ENCODE assay signal across 8 cellular contexts in genomic region chr4:56979674-56980073, GRCh38. TPM values are rescaled to one million over a fixed set of nuclear protein-coding genes. Genes with fewer than 3 reads are reported as not detected.
DNase-seq lines count a peak whose midpoint lies in the region; ATAC-seq and TF ChIP-seq lines count a peak whose summit lies in the region.

No MANE protein-coding gene starts in this region.

- peaks cover 5 to 73% (median 56%) of the 10 kb centered on the region in 12 donors for H3K4me1 ChIP-seq in heart left ventricle
- H3K4me1 ChIP-seq in endodermal cell (ENCODE audit: control insufficient read depth, insufficient read depth, low read length): no peaks in the 10 kb centered on the region

- H3K9me3 Mint-ChIP-seq in activated CD4-positive, alpha-beta T cell treated with anti-CD3 and anti-CD28 coated beads, Interleukin-2, amount 10 ng/mL, durations not matched to agents 24 days and 14 days: no peaks in the 10 kb centered on the region
- H3K9me3 Mint-ChIP-seq in endodermal cell: no peaks in the 10 kb centered on the region

- peak overlapping the region; percentile 89 for H3K9ac ChIP-seq in endodermal cell (ENCODE audit: extremely low read depth, low read length, poor library complexity, severe bottlenecking)
- peak overlapping the region; percentile 78 for H3K9ac ChIP-seq in neural cell (ENCODE audit: low read length)

- H4K20me1 ChIP-seq in neural cell (ENCODE audit: insufficient read depth): no peaks in the 10 kb centered on the region

- H3K27ac ChIP-seq in heart left ventricle: peak overlapping the region in 8 of 12 donors; percentile 79 to 97 (median 91)
- no peak overlapping the region for H3K27ac ChIP-seq in endodermal cell (ENCODE audit: low read depth, low read length)
- peak overlapping the region; percentile 79 for H3K27ac ChIP-seq in neural cell (ENCODE audit: low read length)

- H3K9me3 ChIP-seq in heart left ventricle (no peaks in the 10 kb centered on the region), endodermal cell (ENCODE audit: control insufficient read depth, low read length) (no peaks in the 10 kb centered on the region), neural cell (ENCODE audit: low read length) (no peaks in the 10 kb centered on the region)

- peaks cover 66% of the 10 kb centered on the region for H3K79me2 ChIP-seq in neural cell (replicated peaks; ENCODE audit: insufficient read depth, low read length)

- H3K27me3 ChIP-seq in heart left ventricle (no peaks in the 10 kb centered on the region), endodermal cell (ENCODE audit: control insufficient read depth, insufficient read depth, low read length, poor library complexity, severe bottlenecking) (no peaks in the 10 kb centered on the region), neural cell (ENCODE audit: insufficient read depth, low read depth, low read length) (no peaks in the 10 kb centered on the region)

- no peak for ATAC-seq in heart left ventricle
- no peak for ATAC-seq in Right ventricle myocardium inferior
- no peak for ATAC-seq in GM21447 (IDR thresholded peaks at IDR 0.05; ENCODE audit: unreplicated experiment)

- DNase-seq in heart left ventricle (no peak), Right ventricle myocardium inferior (ENCODE audit: missing footprints) (no peak), endodermal cell (peak; percentile 68), NCI-H2107 (lab: John Stamatoyannopoulos, UW) (no peak), dedifferentiated amniotic fluid mesenchymal stem cell (ENCODE audit: extremely low spot score) (no peak)
- DNase-seq in activated CD4-positive, alpha-beta T cell treated with anti-CD3 and anti-CD28 coated beads, Interleukin-2, amount 10 ng/mL, durations not matched to agents 24 days and 14 days: peak; percentile 87

- no peak overlapping the region for H2AFZ ChIP-seq in neural cell (ENCODE audit: low read depth, low read length)

- H3K4me3 Mint-ChIP-seq in activated CD4-positive, alpha-beta T cell treated with anti-CD3 and anti-CD28 coated beads, Interleukin-2, amount 10 ng/mL, durations not matched to agents 24 days and 14 days: peak overlapping the region; percentile 98
- peak overlapping the region; percentile 92 for H3K4me3 Mint-ChIP-seq in endodermal cell

- H3F3A ChIP-seq in neural cell (ENCODE audit: insufficient read depth, low read length, poor library complexity, severe bottlenecking): no peaks in the 10 kb centered on the region

- H3K36me3 ChIP-seq in heart left ventricle: peaks cover 0 to 11% (median 0%) of the 10 kb centered on the region in 9 donors
- peaks cover 15% of the 10 kb centered on the region for H3K36me3 ChIP-seq in endodermal cell (ENCODE audit: control insufficient read depth, insufficient read depth, low read length)
- H3K36me3 ChIP-seq in neural cell (ENCODE audit: insufficient read depth, low read length): peaks cover 4% of the 10 kb centered on the region

- no peak for TF ChIP-seq POLR2A in heart left ventricle (IDR thresholded peaks at IDR 0.05)

- peak overlapping the region; percentile 98 for H3K27ac Mint-ChIP-seq in activated CD4-positive, alpha-beta T cell treated with anti-CD3 and anti-CD28 coated beads, Interleukin-2, amount 10 ng/mL, durations not matched to agents 24 days and 14 days
- H3K27ac Mint-ChIP-seq in endodermal cell: peak overlapping the region; percentile 99

- no peak for TF ChIP-seq EP300 in neural cell (conservative IDR thresholded peaks at IDR 0.05; ENCODE audit: poor library complexity, severe bottlenecking)

- no peaks in the 10 kb centered on the region for H3K9me2 ChIP-seq in neural cell (ENCODE audit: insufficient read depth, low read length)

- H3K4me3 ChIP-seq in heart left ventricle: peak overlapping the region; percentile 74 to 97 (median 93)
- peak overlapping the region; percentile 89 for H3K4me3 ChIP-seq in endodermal cell (ENCODE audit: low read length)
- peak overlapping the region; percentile 100 for H3K4me3 ChIP-seq in neural cell (ENCODE audit: low read length)

- H3K4me1 Mint-ChIP-seq in activated CD4-positive, alpha-beta T cell treated with anti-CD3 and anti-CD28 coated beads, Interleukin-2, amount 10 ng/mL, durations not matched to agents 24 days and 14 days: peaks cover 50% of the 10 kb centered on the region
- peaks cover 8% of the 10 kb centered on the region for H3K4me1 Mint-ChIP-seq in endodermal cell

- TF ChIP-seq RAD21 in neural cell (conservative IDR thresholded peaks at IDR 0.05): no peak

- peaks cover 54% of the 10 kb centered on the region for H3K36me3 Mint-ChIP-seq in activated CD4-positive, alpha-beta T cell treated with anti-CD3 and anti-CD28 coated beads, Interleukin-2, amount 10 ng/mL, durations not matched to agents 24 days and 14 days (ENCODE audit: low read depth)
- peaks cover 11% of the 10 kb centered on the region for H3K36me3 Mint-ChIP-seq in endodermal cell (ENCODE audit: low read depth)

- TF ChIP-seq CTCF in heart left ventricle (IDR thresholded peaks at IDR 0.05) (no peak), endodermal cell (conservative IDR thresholded peaks at IDR 0.05) (no peak), neural cell (IDR thresholded peaks at IDR 0.05; ENCODE audit: poor library complexity, severe bottlenecking) (no peak)

- intact Hi-C loops in heart left ventricle (cut with DNase I) (loop anchor here in 8 of 10 donors (2.0 to 10.0 kb wide), 4 partner anchors 15 to 133 kb away; partner anchors contain the start of genes REST (in 6 of the 8) and IGFBP7 (in 1 of the 8)), Right ventricle myocardium inferior (cut with DNase I) (loop anchor here (5.0 kb wide), 1 partner anchor 123 kb away; no protein-coding TSS in a partner anchor)
- intact Hi-C loops in activated CD4-positive, alpha-beta T cell treated with anti-CD3 and anti-CD28 coated beads, Interleukin-2, amount 10 ng/mL, durations not matched to agents 24 days and 14 days (cut with micrococcal nuclease): loop anchor here (1.0 to 10.0 kb wide), 3 partner anchors 10 to 1432 kb away; partner anchors contain the start of gene CLOCK

- H3K27me3 Mint-ChIP-seq in activated CD4-positive, alpha-beta T cell treated with anti-CD3 and anti-CD28 coated beads, Interleukin-2, amount 10 ng/mL, durations not matched to agents 24 days and 14 days: peaks cover 2% of the 10 kb centered on the region
- H3K27me3 Mint-ChIP-seq in endodermal cell (ENCODE audit: insufficient read depth): no peaks in the 10 kb centered on the region

- WGBS in heart left ventricle, 4 donors: 17 to 26% (median 22%) methylated on average over 12 of the region's 12 CpGs
- 23 to 25% methylated on average over 5 to 12 of the region's 12 CpGs for WGBS in endodermal cell (ENCODE audit: insufficient coverage in 1 of 2, insufficient read length in 1 of 2), 2 experiments

- peak overlapping the region; percentile 82 for H3K4me2 ChIP-seq in neural cell (ENCODE audit: low read length)

TF ChIP-seq in neural cell, 6 proteins besides CTCF, POLR2A, EP300 and RAD21:
- TF ChIP-seq, protein P1, sequence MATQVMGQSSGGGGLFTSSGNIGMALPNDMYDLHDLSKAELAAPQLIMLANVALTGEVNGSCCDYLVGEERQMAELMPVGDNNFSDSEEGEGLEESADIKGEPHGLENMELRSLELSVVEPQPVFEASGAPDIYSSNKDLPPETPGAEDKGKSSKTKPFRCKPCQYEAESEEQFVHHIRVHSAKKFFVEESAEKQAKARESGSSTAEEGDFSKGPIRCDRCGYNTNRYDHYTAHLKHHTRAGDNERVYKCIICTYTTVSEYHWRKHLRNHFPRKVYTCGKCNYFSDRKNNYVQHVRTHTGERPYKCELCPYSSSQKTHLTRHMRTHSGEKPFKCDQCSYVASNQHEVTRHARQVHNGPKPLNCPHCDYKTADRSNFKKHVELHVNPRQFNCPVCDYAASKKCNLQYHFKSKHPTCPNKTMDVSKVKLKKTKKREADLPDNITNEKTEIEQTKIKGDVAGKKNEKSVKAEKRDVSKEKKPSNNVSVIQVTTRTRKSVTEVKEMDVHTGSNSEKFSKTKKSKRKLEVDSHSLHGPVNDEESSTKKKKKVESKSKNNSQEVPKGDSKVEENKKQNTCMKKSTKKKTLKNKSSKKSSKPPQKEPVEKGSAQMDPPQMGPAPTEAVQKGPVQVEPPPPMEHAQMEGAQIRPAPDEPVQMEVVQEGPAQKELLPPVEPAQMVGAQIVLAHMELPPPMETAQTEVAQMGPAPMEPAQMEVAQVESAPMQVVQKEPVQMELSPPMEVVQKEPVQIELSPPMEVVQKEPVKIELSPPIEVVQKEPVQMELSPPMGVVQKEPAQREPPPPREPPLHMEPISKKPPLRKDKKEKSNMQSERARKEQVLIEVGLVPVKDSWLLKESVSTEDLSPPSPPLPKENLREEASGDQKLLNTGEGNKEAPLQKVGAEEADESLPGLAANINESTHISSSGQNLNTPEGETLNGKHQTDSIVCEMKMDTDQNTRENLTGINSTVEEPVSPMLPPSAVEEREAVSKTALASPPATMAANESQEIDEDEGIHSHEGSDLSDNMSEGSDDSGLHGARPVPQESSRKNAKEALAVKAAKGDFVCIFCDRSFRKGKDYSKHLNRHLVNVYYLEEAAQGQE (IDR thresholded peaks at IDR 0.05; ENCODE audit: borderline replicate concordance): no peak
- TF ChIP-seq SMC3 (conservative IDR thresholded peaks at IDR 0.05; ENCODE audit: poor library complexity) (no peak), MXI1 (conservative IDR thresholded peaks at IDR 0.05; ENCODE audit: poor library complexity, severe bottlenecking) (no peak), POLR2AphosphoS5 (IDR thresholded peaks at IDR 0.05) (no peak), TAF1 (IDR thresholded peaks at IDR 0.05; ENCODE audit: low read depth) (no peak), EZH2 (IDR thresholded peaks at IDR 0.05; ENCODE audit: borderline replicate concordance, insufficient read depth, low read length, poor library complexity, severe bottlenecking) (no peak)

RNA-seq across cellular contexts. Expression of gene POLR2B, which starts 1.0 kb away (rescaled TPM):
- total RNA-seq in heart left ventricle (10 to 100 TPM; 63.6 to 87.0 (median 75.0) TPM), Right ventricle myocardium inferior (69.1 TPM), endodermal cell (100 to 1,000 TPM; 106 to 112 TPM)
- polyA plus RNA-seq in heart left ventricle (10 to 100 TPM; 19.4 to 54.6 TPM), neural cell (242 and 300 TPM in 2 replicates)
- total RNA-seq in activated CD4-positive, alpha-beta T cell treated with anti-CD3 and anti-CD28 coated beads, Interleukin-2, amount 10 ng/mL, durations not matched to agents 24 days and 14 days: 154 and 158 TPM in 2 replicates
- 97.0 TPM for polyA plus RNA-seq in endodermal cell (2013, experiment 1 of 2)
- polyA plus RNA-seq in endodermal cell (2013, experiment 2 of 2): 88.5 TPM
- polyA minus RNA-seq in neural cell: 256 and 294 TPM in 2 replicates

RNA-seq across cellular contexts. Expression of gene NOA1, which starts 2.3 kb away (rescaled TPM):
- total RNA-seq in heart left ventricle (10 to 100 TPM; 11.2 to 23.0 (median 12.2) TPM), Right ventricle myocardium inferior (11.5 TPM), endodermal cell (10 to 100 TPM; 17.8 to 20.7 TPM)
- polyA plus RNA-seq in heart left ventricle (10 to 100 TPM in 1 of 2 donors, 1 to 10 TPM in 1; 5.3 to 13.3 TPM), neural cell (17.1 and 23.9 TPM in 2 replicates)
- total RNA-seq in activated CD4-positive, alpha-beta T cell treated with anti-CD3 and anti-CD28 coated beads, Interleukin-2, amount 10 ng/mL, durations not matched to agents 24 days and 14 days: 17.7 and 18.5 TPM in 2 replicates
- 19.4 TPM for polyA plus RNA-seq in endodermal cell (2013, experiment 1 of 2)
- polyA plus RNA-seq in endodermal cell (2013, experiment 2 of 2): 16.1 TPM
- polyA minus RNA-seq in neural cell: 21.6 and 22.4 TPM in 2 replicates

Comparison
In these comparisons a context has a peak if more than half of its experiments do, and no peak if none do; other contexts are left out.
1. DNase-seq: peak in activated CD4-positive, alpha-beta T cell treated with anti-CD3 and anti-CD28 coated beads, Interleukin-2, amount 10 ng/mL, durations not matched to agents 24 days and 14 days (single experiment) and endodermal cell (single experiment); none in heart left ventricle (0 of 5), Right ventricle myocardium inferior (single experiment), NCI-H2107 (single experiment) and dedifferentiated amniotic fluid mesenchymal stem cell (single experiment).
2. Peak in every context shown above with its lines, with median percentiles within 50 percentile points of each other: H3K4me3 ChIP-seq.